Comparison of ENCODE assay signal across 14 cellular contexts in genomic region chr6:159233365-159234101, GRCh38.
DNase-seq lines count a peak whose midpoint lies in the region; ATAC-seq and TF ChIP-seq lines count a peak whose summit lies in the region.
"Had no signal": no experiment of that assay in that cellular context is flagged by ENCODE, and none has a peak within 500 bp of the region (broad histone marks: within the 10 kb centered on the region; RNA-seq: fewer than 3 reads in every experiment).

No MANE protein-coding gene starts in this region.

- H3K27ac ChIP-seq in iPS DF 6.9 (ENCODE audit: low read length), result no peak overlapping the region
- H3K27ac ChIP-seq: spleen had no signal

- peaks cover 40 to 52% of the 10 kb centered on the region in 2 donors for H3K27me3 Mint-ChIP-seq in natural killer cell treated with Interleukin-12 subunit alpha and Interleukin-12 subunit beta and Interleukin-15 and Interleukin-18, amount 100 ng/mL, for 72 hours
- H3K27me3 Mint-ChIP-seq in natural killer cell (ENCODE audit: low read depth in 2 of 2), result peaks cover 31 to 40% of the 10 kb centered on the region in 2 donors
- peaks cover 70% of the 10 kb centered on the region for H3K27me3 Mint-ChIP-seq in nephron progenitor cell (ENCODE audit: low read depth, poor library complexity)
- peaks cover 80% of the 10 kb centered on the region for H3K27me3 Mint-ChIP-seq in mesothelial cell of epicardium (ENCODE audit: low read depth)

- H3K36me3 ChIP-seq in iPS DF 6.9 (ENCODE audit: control insufficient read depth, insufficient read depth, low read length), result no peaks in the 10 kb centered on the region
- H3K36me3 ChIP-seq: spleen had no signal

- no CpG with 5 or more reads among the region's 66 CpGs for WGBS in iPS DF 6.9 (ENCODE audit: insufficient coverage, insufficient read length)

- H3K4me3 ChIP-seq in iPS DF 6.9 (ENCODE audit: low read length), result peak overlapping the region; percentile 25; the same call in 1 of the 2 replicates
- H3K4me3 ChIP-seq: spleen had no signal

- H3K27ac Mint-ChIP-seq in natural killer cell treated with Interleukin-12 subunit alpha and Interleukin-12 subunit beta and Interleukin-15 and Interleukin-18, amount 100 ng/mL, for 72 hours, result no peak overlapping the region
- H3K27ac Mint-ChIP-seq in natural killer cell, result no peak overlapping the region
- H3K27ac Mint-ChIP-seq in nephron progenitor cell, result no peak overlapping the region
- H3K27ac Mint-ChIP-seq in mesothelial cell of epicardium, result no peak overlapping the region
- H3K27ac Mint-ChIP-seq: activated CD4-positive, alpha-beta memory T cell treated with anti-CD3 and anti-CD28 coated beads for 36 hours; activated T-helper 17 cell treated with anti-CD3 and anti-CD28 coated beads, Interleukin-2, amount 50 U/mL, for 72 hours had no signal

- no peaks in the 10 kb centered on the region for H3K36me3 Mint-ChIP-seq in natural killer cell treated with Interleukin-12 subunit alpha and Interleukin-12 subunit beta and Interleukin-15 and Interleukin-18, amount 100 ng/mL, for 72 hours
- H3K36me3 Mint-ChIP-seq in natural killer cell, result no peaks in the 10 kb centered on the region
- H3K36me3 Mint-ChIP-seq in nephron progenitor cell (ENCODE audit: low read depth), result no peaks in the 10 kb centered on the region
- H3K36me3 Mint-ChIP-seq in mesothelial cell of epicardium, result no peaks in the 10 kb centered on the region
- H3K36me3 Mint-ChIP-seq: activated CD4-positive, alpha-beta memory T cell treated with anti-CD3 and anti-CD28 coated beads for 36 hours had no signal

- H3K4me3 Mint-ChIP-seq in natural killer cell treated with Interleukin-12 subunit alpha and Interleukin-12 subunit beta and Interleukin-15 and Interleukin-18, amount 100 ng/mL, for 72 hours, result no peak overlapping the region
- no peak overlapping the region for H3K4me3 Mint-ChIP-seq in natural killer cell
- peak overlapping the region; percentile 18 for H3K4me3 Mint-ChIP-seq in nephron progenitor cell
- no peak overlapping the region for H3K4me3 Mint-ChIP-seq in mesothelial cell of epicardium
- H3K4me3 Mint-ChIP-seq: activated CD4-positive, alpha-beta memory T cell treated with anti-CD3 and anti-CD28 coated beads for 36 hours; activated T-helper 17 cell treated with anti-CD3 and anti-CD28 coated beads, Interleukin-2, amount 50 U/mL, for 72 hours had no signal

- no peaks in the 10 kb centered on the region for H3K4me1 ChIP-seq in iPS DF 6.9 (ENCODE audit: control insufficient read depth, insufficient read depth, low read length)

- H3K4me1 Mint-ChIP-seq in natural killer cell treated with Interleukin-12 subunit alpha and Interleukin-12 subunit beta and Interleukin-15 and Interleukin-18, amount 100 ng/mL, for 72 hours (ENCODE audit: low read depth in 2 of 2), result no peaks in the 10 kb centered on the region
- no peaks in the 10 kb centered on the region for H3K4me1 Mint-ChIP-seq in natural killer cell
- no peaks in the 10 kb centered on the region for H3K4me1 Mint-ChIP-seq in nephron progenitor cell
- H3K4me1 Mint-ChIP-seq in mesothelial cell of epicardium, result peaks cover 2% of the 10 kb centered on the region
- H3K4me1 Mint-ChIP-seq: activated T-helper 17 cell treated with anti-CD3 and anti-CD28 coated beads, Interleukin-2, amount 50 U/mL, for 72 hours had no signal

- TF ChIP-seq CTCF in natural killer cell (IDR thresholded peaks at IDR 0.05) (no peak), nephron progenitor cell (IDR thresholded peaks at IDR 0.05) (no peak), mesothelial cell of epicardium (IDR thresholded peaks at IDR 0.05; ENCODE audit: unreplicated experiment) (no peak)

- intact Hi-C loops in natural killer cell (cut with micrococcal nuclease), result no loop called here

- no peaks in the 10 kb centered on the region; the same call in 1 of the 2 replicates for H3K9me3 ChIP-seq in iPS DF 6.9 (ENCODE audit: control insufficient read depth, insufficient read depth, low read length)
- H3K9me3 ChIP-seq: spleen had no signal

- ATAC-seq in natural killer cell treated with Interleukin-12 subunit alpha and Interleukin-12 subunit beta and Interleukin-15 and Interleukin-18, amount 100 ng/mL, for 72 hours, result peak; percentile 27 to 36
- ATAC-seq in natural killer cell (no peak), HG02973 (IDR thresholded peaks at IDR 0.05; ENCODE audit: unreplicated experiment) (no peak), HG02763 (IDR thresholded peaks at IDR 0.05; ENCODE audit: unreplicated experiment) (no peak)
- ATAC-seq: activated T-helper 17 cell treated with anti-CD3 and anti-CD28 coated beads, Interleukin-2, amount 50 U/mL, for 72 hours had no signal

- H3K9me3 Mint-ChIP-seq in natural killer cell treated with Interleukin-12 subunit alpha and Interleukin-12 subunit beta and Interleukin-15 and Interleukin-18, amount 100 ng/mL, for 72 hours, result no peaks in the 10 kb centered on the region
- H3K9me3 Mint-ChIP-seq in natural killer cell (no peaks in the 10 kb centered on the region), nephron progenitor cell (peaks cover 14% of the 10 kb centered on the region), mesothelial cell of epicardium (no peaks in the 10 kb centered on the region)
- H3K9me3 Mint-ChIP-seq: activated CD4-positive, alpha-beta memory T cell treated with anti-CD3 and anti-CD28 coated beads for 36 hours; activated T-helper 17 cell treated with anti-CD3 and anti-CD28 coated beads, Interleukin-2, amount 50 U/mL, for 72 hours had no signal

- H3K27me3 ChIP-seq in iPS DF 6.9 (ENCODE audit: control insufficient read depth, insufficient read depth, low read length), result peaks cover 20% of the 10 kb centered on the region; the same call in 1 of the 2 replicates

- DNase-seq in natural killer cell treated with Interleukin-12 subunit alpha and Interleukin-12 subunit beta and Interleukin-15 and Interleukin-18, amount 100 ng/mL, for 72 hours (ENCODE audit: low spot score), result no peak
- DNase-seq in natural killer cell, result no peak
- DNase-seq in iPS DF 6.9 (ENCODE audit: low read depth, low spot score), result no peak
- peak; percentile 45 for DNase-seq in nephron progenitor cell
- DNase-seq in mesothelial cell of epicardium (ENCODE audit: low spot score in 2 of 2, unreplicated experiment in 2 of 2), result no peak
- DNase-seq in stimulated activated CD4-positive, alpha-beta T cell treated with anti-CD3 and anti-CD28 coated beads, Interleukin-4, amount 100 ng/mL, for 4 hours, result no peak
- DNase-seq: activated CD4-positive, alpha-beta memory T cell treated with anti-CD3 and anti-CD28 coated beads for 36 hours; amygdala; NCI-H187 treated with DMSO at 0.1 percent for 48 hours; spleen; substantia nigra had no signal

Comparison
In these comparisons a context has a peak if more than half of its experiments do, and no peak if none do; other contexts are left out.
1. ATAC-seq: peak in natural killer cell treated with Interleukin-12 subunit alpha and Interleukin-12 subunit beta and Interleukin-15 and Interleukin-18, amount 100 ng/mL, for 72 hours (2 of 2); none in natural killer cell (0 of 3), HG02973 (single experiment) and HG02763 (single experiment).